14 cellular contexts compared by ENCODE assay signal in the genomic region with DNA sequence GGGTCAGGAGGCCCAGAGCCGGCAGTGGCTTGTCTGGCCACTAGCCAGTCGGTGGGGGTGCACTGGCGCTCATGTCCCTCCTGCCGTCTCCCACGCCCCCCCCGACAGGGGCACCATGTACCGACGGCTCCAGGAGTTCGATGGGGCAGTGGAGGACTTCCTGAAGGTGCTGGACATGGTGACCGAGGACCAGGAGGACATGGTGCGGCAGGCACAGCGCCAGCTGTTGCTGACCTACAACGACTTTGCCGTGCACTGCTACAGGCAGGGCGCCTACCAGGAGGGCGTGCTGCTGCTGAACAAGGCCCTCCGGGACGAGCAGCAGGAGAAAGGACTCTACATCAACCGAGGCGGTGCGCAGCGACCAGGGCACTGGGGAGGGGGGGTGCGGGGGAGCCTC. TPM values are rescaled to one million over a fixed set of nuclear protein-coding genes. Genes with fewer than 3 reads are reported as not detected.
A peak's percentile ranks its signal among the peaks of the same experiment; 100 is the strongest.
DNase-seq lines count a peak whose midpoint lies in the region; TF ChIP-seq lines count a peak whose summit lies in the region.
"Had no signal": no experiment of that assay in that cellular context is flagged by ENCODE, and none has a peak within 500 bp of the region (broad histone marks: within the 10 kb centered on the region; RNA-seq: fewer than 3 reads in every experiment).

No MANE protein-coding gene starts in this region.

- TF ChIP-seq POLR2A in testis (IDR thresholded peaks at IDR 0.05) = no peak

- WGBS in testis, 2 donors = 32 to 44% methylated on average over 8 to 23 of the region's 23 CpGs

- no peaks in the 10 kb centered on the region for H3K27me3 ChIP-seq in layer of hippocampus (ENCODE audit: control insufficient read depth, insufficient read depth, low read length)
- no peaks in the 10 kb centered on the region for H3K27me3 ChIP-seq in testis
- H3K27me3 ChIP-seq in brain microvascular endothelial cell (replicated peaks) = no peaks in the 10 kb centered on the region
- H3K27me3 ChIP-seq: BLaER1 treated with 17β-estradiol and CSF1 and Interleukin-3, amounts not matched to agents 10 nM and 100 nM had no signal

- peak; percentile 60 for DNase-seq in DMS 273 (lab: John Stamatoyannopoulos, UW; ENCODE audit: unreplicated experiment)
- no peak for DNase-seq in DMS 273 treated with DMSO at 0.1 percent for 48 hours (lab: John Stamatoyannopoulos, UW)
- DNase-seq in RWPE1 (ENCODE audit: low spot score) = no peak
- DNase-seq in testis = no peak
- no peak for DNase-seq in NCI-H510A treated with DMSO at 0.1 percent for 48 hours (lab: John Stamatoyannopoulos, UW)
- no peak for DNase-seq in brain microvascular endothelial cell
- no peak for DNase-seq in HCEC 1CT
- DNase-seq: activated CD4-positive, alpha-beta T cell treated with anti-CD3 and anti-CD28 coated beads for 4 hours; activated T-cell treated with anti-CD3 and anti-CD28 coated beads, Interleukin-2, amount 50 U/mL, for 4 hours; NK-92 treated with Interleukin-12 subunit alpha and Interleukin-12 subunit beta, amount 100 ng/mL, for 24 hours had no signal

- H3K9me3 ChIP-seq in testis = no peaks in the 10 kb centered on the region
- H3K9me3 ChIP-seq: BLaER1 treated with 17β-estradiol and CSF1 and Interleukin-3, amounts not matched to agents 10 nM and 100 nM had no signal

- H3K4me3 ChIP-seq in testis (no peak overlapping the region), brain microvascular endothelial cell (ENCODE audit: low read depth, low read length) (no peak overlapping the region)
- H3K4me3 ChIP-seq: BLaER1 treated with 17β-estradiol and CSF1 and Interleukin-3, amounts not matched to agents 10 nM and 100 nM had no signal

- CTCF ChIA-PET in RWPE1 (lab: Yijun Ruan, JAX) = interaction anchor here (0.6 to 5.6 kb wide), 3 partner anchors 10 to 543 kb away, joined by 3 to 30 read pairs (median 3); partner anchors contain the start of gene TOR2A

- in situ Hi-C loops in brain microvascular endothelial cell (cut with HindIII; ENCODE audit: low pct_ligation_motif_present, low sequenced_read_pairs) = no loop called here

- POLR2A ChIA-PET in RWPE1 (lab: Yijun Ruan, JAX; ENCODE audit: low non-redundant PET) = interaction anchor here (0.6 kb wide), 1 partner anchor 27 kb away, joined by 5 read pairs; no protein-coding TSS in a partner anchor

- H3K36me3 ChIP-seq in testis (ENCODE audit: low read depth, missing control alignments) (no peaks in the 10 kb centered on the region), brain microvascular endothelial cell (replicated peaks) (no peaks in the 10 kb centered on the region)

- H3K4me1 ChIP-seq in testis = peaks cover 18% of the 10 kb centered on the region

- TF ChIP-seq CTCF in RWPE1 (conservative IDR thresholded peaks at IDR 0.05; ENCODE audit: low read depth) = no peak
- no peak for TF ChIP-seq CTCF in testis (IDR thresholded peaks at IDR 0.05)
- TF ChIP-seq CTCF in brain microvascular endothelial cell (IDR thresholded peaks at IDR 0.05; ENCODE audit: low read depth, low read length, missing control alignments) = no peak

- intact Hi-C loops in testis (cut with DNase I; ENCODE audit: low total_unique reads) = no loop called here

- peak overlapping the region; percentile 95 for H3K27ac ChIP-seq in RWPE1
- peak overlapping the region; percentile 5 for H3K27ac ChIP-seq in layer of hippocampus (ENCODE audit: low read depth, low read length)
- H3K27ac ChIP-seq in testis = peak overlapping the region; percentile 10 to 48
- H3K27ac ChIP-seq in brain microvascular endothelial cell = no peak overlapping the region
- H3K27ac ChIP-seq: 22Rv1; BLaER1 treated with 17β-estradiol and CSF1 and Interleukin-3, amounts not matched to agents 10 nM and 100 nM had no signal

RNA-seq across cellular contexts. Expression of gene TTC16, which starts 8.1 kb away (rescaled TPM):
- total RNA-seq in testis = 10 to 100 TPM; 25.0 to 32.7 TPM
- polyA plus RNA-seq in testis (ENCODE audit: insufficient read depth, low read depth, low replicate concordance) = 46.2 TPM
- total RNA-seq: HT-29 had no signal

RNA-seq across cellular contexts. Expression of gene PTRH1, which starts 8.5 kb away (rescaled TPM):
- total RNA-seq in testis = 10 to 100 TPM; 19.0 to 24.5 TPM
- 18.2 TPM for polyA plus RNA-seq in testis (ENCODE audit: insufficient read depth, low read depth, low replicate concordance)

RNA-seq across cellular contexts. Expression of gene TOR2A, which starts 11.1 kb away (rescaled TPM):
- 10 to 100 TPM; 28.7 to 32.0 TPM for total RNA-seq in testis
- 30.4 TPM for polyA plus RNA-seq in testis (ENCODE audit: insufficient read depth, low read depth, low replicate concordance)

RNA-seq across cellular contexts. Expression of gene CFAP157, which starts 17.2 kb away (rescaled TPM):
- total RNA-seq in testis = 10 to 100 TPM; 11.6 to 26.5 TPM
- polyA plus RNA-seq in testis (ENCODE audit: insufficient read depth, low read depth, low replicate concordance) = 30.6 TPM
- total RNA-seq: activated T-cell treated with anti-CD3 and anti-CD28 coated beads, Interleukin-2, amount 50 U/mL, for 4 hours had no signal

RNA-seq across cellular contexts. Expression of gene SH2D3C, which starts 54.5 kb away (rescaled TPM):
- 1 to 10 TPM; 6.6 to 9.6 TPM for total RNA-seq in testis
- 8.8 TPM for polyA plus RNA-seq in testis (ENCODE audit: insufficient read depth, low read depth, low replicate concordance)
- total RNA-seq: HT-29 had no signal
